Comparison of ENCODE assay signal across 22 cellular contexts in genomic region chr2:62181836-62182235, GRCh38.
"Had no signal": no experiment of that assay in that cellular context is flagged by ENCODE, and none has a peak within 500 bp of the region (broad histone marks: within the 10 kb centered on the region; RNA-seq: fewer than 3 reads in every experiment).

No MANE protein-coding gene starts in this region.

- H3K4me3 Mint-ChIP-seq: activated B cell treated with CpG ODN at 0.5 μM for 24 hours; activated T-cell treated with anti-CD3 and anti-CD28 coated beads, Interleukin-2, amount 50 U/mL, for 72 hours; dendritic cell treated with granulocyte-macrophage colony-stimulating factor and Interleukin-4, amounts not matched to agents 40 ng/mL and 50 ng/mL, for 4 days; nephron; T-helper 2 cell treated with Interferon-gamma antibody and Interleukin-4, amounts not matched to agents 5 μg/mL and 100 μg/mL, for 36 hours had no signal

- H3K27me3 Mint-ChIP-seq: activated B cell treated with CpG ODN at 0.5 μM for 24 hours; dendritic cell treated with granulocyte-macrophage colony-stimulating factor and Interleukin-4, amounts not matched to agents 40 ng/mL and 50 ng/mL, for 4 days had no signal

- H3K9me3 Mint-ChIP-seq: activated B cell treated with CpG ODN at 0.5 μM for 24 hours; dendritic cell treated with granulocyte-macrophage colony-stimulating factor and Interleukin-4, amounts not matched to agents 40 ng/mL and 50 ng/mL, for 4 days; nephron; T-helper 2 cell treated with Interferon-gamma antibody and Interleukin-4, amounts not matched to agents 5 μg/mL and 100 μg/mL, for 36 hours had no signal

- H3K27ac Mint-ChIP-seq: activated B cell treated with CpG ODN at 0.5 μM for 24 hours; activated naive CD4-positive, alpha-beta T cell treated with anti-CD3 and anti-CD28 coated beads, Interleukin-2, amount 50 U/mL, for 72 hours; activated T-cell treated with anti-CD3 and anti-CD28 coated beads, Interleukin-2, amount 50 U/mL, for 72 hours; dendritic cell treated with granulocyte-macrophage colony-stimulating factor and Interleukin-4, amounts not matched to agents 40 ng/mL and 50 ng/mL, for 4 days; nephron; T-helper 2 cell treated with Interferon-gamma antibody and Interleukin-4, amounts not matched to agents 5 μg/mL and 100 μg/mL, for 36 hours had no signal

- H3K36me3 ChIP-seq: breast epithelium, esophagus squamous epithelium, neutrophil, suprapubic skin, tibial nerve had no signal

- H3K27ac ChIP-seq: breast epithelium, esophagus squamous epithelium, neutrophil, skin epidermis, suprapubic skin, tibial nerve had no signal

- H3K27me3 ChIP-seq: breast epithelium, esophagus squamous epithelium, neutrophil, suprapubic skin, tibial nerve had no signal

- ATAC-seq: activated naive CD4-positive, alpha-beta T cell treated with anti-CD3 and anti-CD28 coated beads, Interleukin-2, amount 50 U/mL, for 72 hours; activated T-cell treated with anti-CD3 and anti-CD28 coated beads, Interleukin-2, amount 50 U/mL, for 72 hours; left ventricle myocardium superior; mucosa of descending colon; sciatic nerve had no signal

- H3K9me3 ChIP-seq: breast epithelium, esophagus squamous epithelium, mucosa of descending colon, neutrophil, suprapubic skin, tibial nerve had no signal

- H3K36me3 Mint-ChIP-seq: activated naive CD4-positive, alpha-beta T cell treated with anti-CD3 and anti-CD28 coated beads, Interleukin-2, amount 50 U/mL, for 72 hours had no signal

- H3K4me3 ChIP-seq: breast epithelium, esophagus squamous epithelium, mucosa of descending colon, skin epidermis, suprapubic skin, tibial nerve had no signal

- DNase-seq: activated B cell treated with CpG ODN at 0.5 μM for 24 hours; activated naive CD4-positive, alpha-beta T cell; activated T-cell treated with anti-CD3 and anti-CD28 coated beads for 4 hours; activated T-cell treated with anti-CD3 and anti-CD28 coated beads, Interleukin-2, amount 50 U/mL, for 72 hours; central memory CD4-positive, alpha-beta T cell; esophagus squamous epithelium; foreskin melanocyte; islet precursor cell; left ventricle myocardium superior; mucosa of descending colon; stimulated activated CD4-positive, alpha-beta T cell treated with anti-CD3 and anti-CD28 coated beads, Interleukin-2, amount 100 ng/mL, for 24 hours; stimulated activated naive CD4-positive, alpha-beta T cell had no signal
